Comparison of ENCODE assay signal across 17 cellular contexts in genomic region chr2:5673861-5674240, GRCh38. TPM values are rescaled to one million over a fixed set of nuclear protein-coding genes. Genes with fewer than 3 reads are reported as not detected.
A peak's percentile ranks its signal among the peaks of the same experiment; 100 is the strongest.
DNase-seq lines count a peak whose midpoint lies in the region; ATAC-seq, FAIRE-seq and TF ChIP-seq lines count a peak whose summit lies in the region.
"Had no signal": no experiment of that assay in that cellular context is flagged by ENCODE, and none has a peak within 500 bp of the region (broad histone marks: within the 10 kb centered on the region; RNA-seq: fewer than 3 reads in every experiment).

No MANE protein-coding gene starts in this region.

- H3K9me3 Mint-ChIP-seq in astrocyte (ENCODE audit: unreplicated experiment), result no peaks in the 10 kb centered on the region
- H3K9me3 Mint-ChIP-seq: T-helper 1 cell treated with Interleukin-12 subunit alpha and Interleukin-12 subunit beta and Interleukin-4 antibody, amounts not matched to agents 30 μg/mL and 1 μg/mL, for 36 hours had no signal

- peak overlapping the region; percentile 80 for H2AFZ ChIP-seq in astrocyte (ENCODE audit: low read depth, low read length)

- peak overlapping the region; percentile 92 for H3K4me2 ChIP-seq in astrocyte (ENCODE audit: low read length)

- H3K4me3 Mint-ChIP-seq in astrocyte (ENCODE audit: unreplicated experiment), result peak overlapping the region; percentile 66
- H3K4me3 Mint-ChIP-seq: naive thymus-derived CD8-positive, alpha-beta T cell; T-helper 1 cell treated with Interleukin-12 subunit alpha and Interleukin-12 subunit beta and Interleukin-4 antibody, amounts not matched to agents 30 μg/mL and 1 μg/mL, for 36 hours had no signal

- H3K27me3 ChIP-seq in right cardiac atrium (ENCODE audit: control insufficient read depth, insufficient read depth), result peaks cover 4% of the 10 kb centered on the region
- peaks cover 14% of the 10 kb centered on the region for H3K27me3 ChIP-seq in astrocyte (ENCODE audit: insufficient read depth, low read length)
- H3K27me3 ChIP-seq in kidney epithelial cell (ENCODE audit: control insufficient read depth, insufficient read depth, low read length), result peaks cover 6% of the 10 kb centered on the region

- no peak overlapping the region for H3K27ac ChIP-seq in right cardiac atrium (ENCODE audit: low read length)
- no peak overlapping the region for H3K27ac ChIP-seq in astrocyte (ENCODE audit: low read depth, low read length)
- H3K27ac ChIP-seq: upper lobe of right lung had no signal

- H3K79me2 ChIP-seq in astrocyte (ENCODE audit: insufficient read depth, low read length), result no peaks in the 10 kb centered on the region

- ATAC-seq in right cardiac atrium (no peak), left ventricle myocardium superior (no peak), HG02938 (IDR thresholded peaks at IDR 0.05; ENCODE audit: unreplicated experiment) (no peak), HG03135 (IDR thresholded peaks at IDR 0.05; ENCODE audit: unreplicated experiment) (no peak)
- ATAC-seq: naive thymus-derived CD8-positive, alpha-beta T cell; PC-3 had no signal

- no peak for FAIRE-seq in astrocyte (lab: Jason Lieb, UNC)

- H3K36me3 Mint-ChIP-seq in astrocyte (ENCODE audit: low read depth, unreplicated experiment), result no peaks in the 10 kb centered on the region

- H3K9me3 ChIP-seq in right cardiac atrium (ENCODE audit: control insufficient read depth, low read length) (no peaks in the 10 kb centered on the region), astrocyte (ENCODE audit: insufficient read depth, low read depth, low read length) (no peaks in the 10 kb centered on the region)
- H3K9me3 ChIP-seq: upper lobe of right lung had no signal

- intact Hi-C loops in right cardiac atrium (cut with DNase I) (no loop called here), left ventricle myocardium superior (cut with micrococcal nuclease) (no loop called here)

- no peak overlapping the region for H3K27ac Mint-ChIP-seq in astrocyte (ENCODE audit: unreplicated experiment)
- H3K27ac Mint-ChIP-seq: naive thymus-derived CD8-positive, alpha-beta T cell; T-helper 1 cell treated with Interleukin-12 subunit alpha and Interleukin-12 subunit beta and Interleukin-4 antibody, amounts not matched to agents 30 μg/mL and 1 μg/mL, for 36 hours had no signal

- H3K4me1 ChIP-seq in right cardiac atrium (ENCODE audit: control insufficient read depth, insufficient read depth, low read length) (no peaks in the 10 kb centered on the region), astrocyte (ENCODE audit: insufficient read depth, low read length) (peaks cover 5% of the 10 kb centered on the region)
- H3K4me1 ChIP-seq: upper lobe of right lung had no signal

- H3K4me3 ChIP-seq in right cardiac atrium (ENCODE audit: low read length), result peak overlapping the region; percentile 25
- peak overlapping the region; percentile 56 for H3K4me3 ChIP-seq in astrocyte (ENCODE audit: insufficient read depth, low read depth, low read length)
- H3K4me3 ChIP-seq in kidney epithelial cell (ENCODE audit: low read depth, low read length), result peak overlapping the region; percentile 37
- H3K4me3 ChIP-seq: upper lobe of right lung had no signal

- DNase-seq in right cardiac atrium (no peak), left ventricle myocardium superior (no peak), astrocyte (ENCODE audit: low read depth) (peak; percentile 49), kidney epithelial cell (ENCODE audit: low read depth) (no peak), T-helper 2 cell (no peak), GF-D8 (lab: John Stamatoyannopoulos, UW) (no peak)
- DNase-seq: activated CD4-positive, alpha-beta T cell treated with anti-CD3 and anti-CD28 coated beads, Interleukin-2, amount 50 U/mL, for 1 hour; activated effector memory CD4-positive, alpha-beta T cell treated with Interleukin-2 at 50 U/mL for 16 hours; AML-193; naive thymus-derived CD8-positive, alpha-beta T cell; PC-3; stimulated activated CD4-positive, alpha-beta T cell treated with anti-CD3 and anti-CD28 coated beads, Interleukin-12 subunit alpha, Interleukin-12 subunit beta, amount 100 ng/mL, for 4 hours; upper lobe of right lung had no signal

- H3K4me1 Mint-ChIP-seq in astrocyte (ENCODE audit: low read depth, unreplicated experiment), result peaks cover 9% of the 10 kb centered on the region

- H3K36me3 ChIP-seq in astrocyte (ENCODE audit: insufficient read depth, low read length) (no peaks in the 10 kb centered on the region), kidney epithelial cell (ENCODE audit: control insufficient read depth, insufficient read depth, low read length) (no peaks in the 10 kb centered on the region)
- H3K36me3 ChIP-seq: upper lobe of right lung had no signal

- WGBS in right cardiac atrium, result 8% methylated on average over 14 of the region's 14 CpGs

- peaks cover 22% of the 10 kb centered on the region for H3K27me3 Mint-ChIP-seq in astrocyte (ENCODE audit: low read depth, unreplicated experiment)

- peak overlapping the region; percentile 62 for H3K9ac ChIP-seq in astrocyte (ENCODE audit: low read length)

- no peak for TF ChIP-seq CTCF in astrocyte (IDR thresholded peaks at IDR 0.05; ENCODE audit: insufficient read depth, low read depth, low read length)
- no peak for TF ChIP-seq CTCF in kidney epithelial cell (IDR thresholded peaks at IDR 0.05; ENCODE audit: insufficient read depth, low read length, poor library complexity, severe bottlenecking)

- no peaks in the 10 kb centered on the region for H4K20me1 ChIP-seq in astrocyte (ENCODE audit: insufficient read depth, low read length)

RNA-seq across cellular contexts. Expression of gene SOX11, which starts 18.3 kb away (rescaled TPM):
- total RNA-seq in right cardiac atrium, result 1 to 10 TPM in 1 of 4 donors, under 1 TPM in 3; 0.22 to 1.1 (median 0.60) TPM
- polyA plus RNA-seq in right cardiac atrium, result 0.93 TPM
- total RNA-seq in left ventricle myocardium superior, result 0.10 TPM
- total RNA-seq in astrocyte, result 15.1 and 19.2 TPM in 2 replicates
- total RNA-seq in kidney epithelial cell, result 75.6 and 81.7 TPM in 2 replicates
- total RNA-seq: naive thymus-derived CD8-positive, alpha-beta T cell; PC-3 had no signal
- polyA plus RNA-seq: esophagus; naive thymus-derived CD8-positive, alpha-beta T cell had no signal
